Comparison of ENCODE assay signal across 12 cellular contexts in the genomic region with DNA sequence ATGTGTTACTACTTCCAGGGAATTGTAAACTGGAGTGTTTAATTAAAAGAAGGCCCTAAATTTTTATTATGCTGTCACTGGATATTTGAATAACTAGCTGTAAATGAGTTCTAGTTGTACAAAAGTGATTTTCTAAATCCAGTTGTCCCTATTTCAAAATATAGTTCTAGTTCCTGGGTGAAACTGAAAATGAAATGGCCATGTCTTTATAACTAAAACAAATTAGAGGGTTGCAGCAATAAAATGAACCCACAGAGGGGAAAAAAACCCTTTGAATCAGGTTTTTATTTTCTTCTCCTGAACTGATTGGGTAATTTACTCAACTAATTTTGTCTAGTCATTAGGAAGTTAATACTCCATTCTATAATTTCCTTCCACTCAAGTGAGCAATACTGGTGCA. TPM values are rescaled to one million over a fixed set of nuclear protein-coding genes. Genes with fewer than 3 reads are reported as not detected.
A peak's percentile ranks its signal among the peaks of the same experiment; 100 is the strongest.
DNase-seq lines count a peak whose midpoint lies in the region; ATAC-seq and TF ChIP-seq lines count a peak whose summit lies in the region.
"Had no signal": no experiment of that assay in that cellular context is flagged by ENCODE, and none has a peak within 500 bp of the region (broad histone marks: within the 10 kb centered on the region; RNA-seq: fewer than 3 reads in every experiment).

No MANE protein-coding gene starts in this region.

- H3K27me3 ChIP-seq in left lung = no peaks in the 10 kb centered on the region
- no peaks in the 10 kb centered on the region for H3K27me3 ChIP-seq in effector memory CD4-positive, alpha-beta T cell (replicated peaks; ENCODE audit: control insufficient read depth, insufficient read depth, low read length, poor library complexity, severe bottlenecking)

- intact Hi-C loops in activated T-helper 2 cell treated with anti-CD3 and anti-CD28 coated beads, Interferon-gamma antibody, Interleukin-2, Interleukin-4, amounts not matched to agents 10 μg/mL and 5 μg/mL and 100 μg/mL, durations not matched to agents 14 hours and 24 hours and 36 hours (cut with micrococcal nuclease) = loop anchor here (1.0 to 10.0 kb wide), 9 partner anchors 21 to 365 kb away; no protein-coding TSS in a partner anchor
- intact Hi-C loops in left lung (cut with DNase I) = no loop called here

- no peaks in the 10 kb centered on the region for H3K9me3 ChIP-seq in left lung
- no peaks in the 10 kb centered on the region for H3K9me3 ChIP-seq in effector memory CD4-positive, alpha-beta T cell (ENCODE audit: control insufficient read depth, low read length)

- H3K36me3 Mint-ChIP-seq in stimulated activated naive CD8-positive, alpha-beta T cell treated with anti-CD3 and anti-CD28 coated beads, Interleukin-15, Interleukin-2, amounts not matched to agents 100 ng/mL and 50 ng/mL, for 24 hours (ENCODE audit: low read depth) = peaks cover 3% of the 10 kb centered on the region
- H3K36me3 Mint-ChIP-seq in activated T-helper 2 cell treated with anti-CD3 and anti-CD28 coated beads, Interferon-gamma antibody, Interleukin-2, Interleukin-4, amounts not matched to agents 10 μg/mL and 5 μg/mL and 100 μg/mL, durations not matched to agents 14 hours and 24 hours and 36 hours (ENCODE audit: low read depth) = peaks cover 2% of the 10 kb centered on the region

- H3K9me3 Mint-ChIP-seq in stimulated activated naive CD8-positive, alpha-beta T cell treated with anti-CD3 and anti-CD28 coated beads, Interleukin-15, Interleukin-2, amounts not matched to agents 100 ng/mL and 50 ng/mL, for 24 hours = peaks cover 5% of the 10 kb centered on the region
- H3K9me3 Mint-ChIP-seq in stimulated activated naive CD8-positive, alpha-beta T cell treated with anti-CD3 and anti-CD28 coated beads, Interleukin-15, amount 100 ng/mL, for 72 hours = no peaks in the 10 kb centered on the region
- H3K9me3 Mint-ChIP-seq in activated T-helper 2 cell treated with anti-CD3 and anti-CD28 coated beads, Interferon-gamma antibody, Interleukin-2, Interleukin-4, amounts not matched to agents 10 μg/mL and 5 μg/mL and 100 μg/mL, durations not matched to agents 14 hours and 24 hours and 36 hours = peaks cover 5% of the 10 kb centered on the region

- H3K36me3 ChIP-seq in left lung = no peaks in the 10 kb centered on the region
- H3K36me3 ChIP-seq in effector memory CD4-positive, alpha-beta T cell (ENCODE audit: control insufficient read depth, insufficient read depth, low read length) = no peaks in the 10 kb centered on the region

- no peak overlapping the region for H3K4me3 ChIP-seq in left lung
- H3K4me3 ChIP-seq in effector memory CD4-positive, alpha-beta T cell (ENCODE audit: insufficient read depth, low read depth, low read length, poor library complexity, severe bottlenecking) = no peak overlapping the region
- H3K4me3 ChIP-seq: lung had no signal

- peak overlapping the region; percentile 64 to 68 for H3K27ac ChIP-seq in left lung
- no peak overlapping the region for H3K27ac ChIP-seq in effector memory CD4-positive, alpha-beta T cell (ENCODE audit: insufficient read depth, low read length, poor library complexity, severe bottlenecking)
- H3K27ac ChIP-seq: C4-2B had no signal

- DNase-seq in stimulated activated naive CD8-positive, alpha-beta T cell treated with anti-CD3 and anti-CD28 coated beads, Interleukin-15, amount 100 ng/mL, for 72 hours = no peak
- DNase-seq in activated T-helper 2 cell treated with anti-CD3 and anti-CD28 coated beads, Interferon-gamma antibody, Interleukin-2, Interleukin-4, amounts not matched to agents 10 μg/mL and 5 μg/mL and 100 μg/mL, durations not matched to agents 14 hours and 24 hours and 36 hours (ENCODE audit: low spot score) = no peak
- DNase-seq in left lung (no peak), activated gamma-delta T cell (lab: John Stamatoyannopoulos, UW) (no peak), NCI-H524 (lab: John Stamatoyannopoulos, UW) (no peak)
- no peak for DNase-seq in effector memory CD4-positive, alpha-beta T cell
- DNase-seq: activated CD8-positive, alpha-beta memory T cell treated with anti-CD3 and anti-CD28 coated beads, Interleukin-2, amount 50 U/mL, for 48 hours; NCI-H1417 treated with DMSO at 0.1 percent for 48 hours had no signal

- no peak for ATAC-seq in stimulated activated naive CD8-positive, alpha-beta T cell treated with anti-CD3 and anti-CD28 coated beads, Interleukin-15, amount 100 ng/mL, for 72 hours
- ATAC-seq in left lung = no peak
- no peak for ATAC-seq in HG02571 (IDR thresholded peaks at IDR 0.05; ENCODE audit: unreplicated experiment)

- no peaks in the 10 kb centered on the region for H3K27me3 Mint-ChIP-seq in stimulated activated naive CD8-positive, alpha-beta T cell treated with anti-CD3 and anti-CD28 coated beads, Interleukin-15, Interleukin-2, amounts not matched to agents 100 ng/mL and 50 ng/mL, for 24 hours
- H3K27me3 Mint-ChIP-seq in stimulated activated naive CD8-positive, alpha-beta T cell treated with anti-CD3 and anti-CD28 coated beads, Interleukin-15, amount 100 ng/mL, for 72 hours = no peaks in the 10 kb centered on the region
- peaks cover 6% of the 10 kb centered on the region for H3K27me3 Mint-ChIP-seq in activated T-helper 2 cell treated with anti-CD3 and anti-CD28 coated beads, Interferon-gamma antibody, Interleukin-2, Interleukin-4, amounts not matched to agents 10 μg/mL and 5 μg/mL and 100 μg/mL, durations not matched to agents 14 hours and 24 hours and 36 hours (ENCODE audit: low read depth)

- peak overlapping the region; percentile 62 for H3K4me3 Mint-ChIP-seq in stimulated activated naive CD8-positive, alpha-beta T cell treated with anti-CD3 and anti-CD28 coated beads, Interleukin-15, Interleukin-2, amounts not matched to agents 100 ng/mL and 50 ng/mL, for 24 hours
- H3K4me3 Mint-ChIP-seq in stimulated activated naive CD8-positive, alpha-beta T cell treated with anti-CD3 and anti-CD28 coated beads, Interleukin-15, amount 100 ng/mL, for 72 hours = peak overlapping the region in 1 of 2 donors; percentile 30
- no peak overlapping the region for H3K4me3 Mint-ChIP-seq in activated T-helper 2 cell treated with anti-CD3 and anti-CD28 coated beads, Interferon-gamma antibody, Interleukin-2, Interleukin-4, amounts not matched to agents 10 μg/mL and 5 μg/mL and 100 μg/mL, durations not matched to agents 14 hours and 24 hours and 36 hours (ENCODE audit: low read depth)

- TF ChIP-seq CTCF in left lung (IDR thresholded peaks at IDR 0.05) = no peak

- H3K4me1 Mint-ChIP-seq in stimulated activated naive CD8-positive, alpha-beta T cell treated with anti-CD3 and anti-CD28 coated beads, Interleukin-15, Interleukin-2, amounts not matched to agents 100 ng/mL and 50 ng/mL, for 24 hours (ENCODE audit: low read depth) = peaks cover 63% of the 10 kb centered on the region
- H3K4me1 Mint-ChIP-seq in stimulated activated naive CD8-positive, alpha-beta T cell treated with anti-CD3 and anti-CD28 coated beads, Interleukin-15, amount 100 ng/mL, for 72 hours = peaks cover 43% of the 10 kb centered on the region
- H3K4me1 Mint-ChIP-seq in activated T-helper 2 cell treated with anti-CD3 and anti-CD28 coated beads, Interferon-gamma antibody, Interleukin-2, Interleukin-4, amounts not matched to agents 10 μg/mL and 5 μg/mL and 100 μg/mL, durations not matched to agents 14 hours and 24 hours and 36 hours (ENCODE audit: low read depth) = peaks cover 56% of the 10 kb centered on the region

- peak overlapping the region; percentile 92 for H3K27ac Mint-ChIP-seq in stimulated activated naive CD8-positive, alpha-beta T cell treated with anti-CD3 and anti-CD28 coated beads, Interleukin-15, Interleukin-2, amounts not matched to agents 100 ng/mL and 50 ng/mL, for 24 hours
- H3K27ac Mint-ChIP-seq in stimulated activated naive CD8-positive, alpha-beta T cell treated with anti-CD3 and anti-CD28 coated beads, Interleukin-15, amount 100 ng/mL, for 72 hours = no peak overlapping the region
- peak overlapping the region; percentile 85 for H3K27ac Mint-ChIP-seq in activated T-helper 2 cell treated with anti-CD3 and anti-CD28 coated beads, Interferon-gamma antibody, Interleukin-2, Interleukin-4, amounts not matched to agents 10 μg/mL and 5 μg/mL and 100 μg/mL, durations not matched to agents 14 hours and 24 hours and 36 hours

- peaks cover 0 to 33% of the 10 kb centered on the region in 2 donors for H3K4me1 ChIP-seq in left lung
- H3K4me1 ChIP-seq in effector memory CD4-positive, alpha-beta T cell (ENCODE audit: control insufficient read depth, insufficient read depth, low read length, poor library complexity, severe bottlenecking) = no peaks in the 10 kb centered on the region

RNA-seq across cellular contexts. Expression of gene MAP4K3, which starts 55.6 kb away (rescaled TPM):
- total RNA-seq in activated T-helper 2 cell treated with anti-CD3 and anti-CD28 coated beads, Interferon-gamma antibody, Interleukin-2, Interleukin-4, amounts not matched to agents 10 μg/mL and 5 μg/mL and 100 μg/mL, durations not matched to agents 14 hours and 24 hours and 36 hours = 19.3 and 22.7 TPM in 2 replicates
- total RNA-seq in left lung = 10 to 100 TPM; 26.0 to 28.6 TPM

Comparison
In these comparisons a context has a peak if more than half of its experiments do, and no peak if none do; other contexts are left out.
1. H3K27ac Mint-ChIP-seq: peak in stimulated activated naive CD8-positive, alpha-beta T cell treated with anti-CD3 and anti-CD28 coated beads, Interleukin-15, Interleukin-2, amounts not matched to agents 100 ng/mL and 50 ng/mL, for 24 hours (single experiment) and activated T-helper 2 cell treated with anti-CD3 and anti-CD28 coated beads, Interferon-gamma antibody, Interleukin-2, Interleukin-4, amounts not matched to agents 10 μg/mL and 5 μg/mL and 100 μg/mL, durations not matched to agents 14 hours and 24 hours and 36 hours (single experiment); none in stimulated activated naive CD8-positive, alpha-beta T cell treated with anti-CD3 and anti-CD28 coated beads, Interleukin-15, amount 100 ng/mL, for 72 hours (0 of 2).